ENCODE assay signal across 1 cellular context in the genomic region with DNA sequence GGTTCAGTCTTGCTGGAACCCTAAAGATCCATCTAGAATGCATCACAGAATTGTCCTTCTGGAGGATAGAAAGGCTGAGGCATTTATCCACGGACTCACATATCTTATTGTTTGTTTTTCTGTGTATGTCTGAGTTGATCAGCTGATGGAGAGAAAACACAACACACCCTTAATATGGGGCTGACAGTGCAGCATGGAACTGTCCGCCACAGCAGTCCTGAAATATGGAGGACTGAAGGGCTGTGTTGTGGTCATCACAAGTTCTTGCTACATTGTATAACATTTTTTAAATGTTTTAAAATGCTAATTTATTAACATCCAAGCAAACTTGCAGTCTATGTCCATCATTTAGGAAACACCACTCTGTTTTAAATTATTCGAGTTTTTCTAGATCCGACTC.
A peak's percentile ranks its signal among the peaks of the same experiment; 100 is the strongest.
TF ChIP-seq lines count a peak whose summit lies in the region.

No MANE protein-coding gene starts in this region.

TF ChIP-seq in SK-N-SH, 30 proteins besides CTCF, POLR2A, EP300 and RAD21:
- TF ChIP-seq, protein P1, sequence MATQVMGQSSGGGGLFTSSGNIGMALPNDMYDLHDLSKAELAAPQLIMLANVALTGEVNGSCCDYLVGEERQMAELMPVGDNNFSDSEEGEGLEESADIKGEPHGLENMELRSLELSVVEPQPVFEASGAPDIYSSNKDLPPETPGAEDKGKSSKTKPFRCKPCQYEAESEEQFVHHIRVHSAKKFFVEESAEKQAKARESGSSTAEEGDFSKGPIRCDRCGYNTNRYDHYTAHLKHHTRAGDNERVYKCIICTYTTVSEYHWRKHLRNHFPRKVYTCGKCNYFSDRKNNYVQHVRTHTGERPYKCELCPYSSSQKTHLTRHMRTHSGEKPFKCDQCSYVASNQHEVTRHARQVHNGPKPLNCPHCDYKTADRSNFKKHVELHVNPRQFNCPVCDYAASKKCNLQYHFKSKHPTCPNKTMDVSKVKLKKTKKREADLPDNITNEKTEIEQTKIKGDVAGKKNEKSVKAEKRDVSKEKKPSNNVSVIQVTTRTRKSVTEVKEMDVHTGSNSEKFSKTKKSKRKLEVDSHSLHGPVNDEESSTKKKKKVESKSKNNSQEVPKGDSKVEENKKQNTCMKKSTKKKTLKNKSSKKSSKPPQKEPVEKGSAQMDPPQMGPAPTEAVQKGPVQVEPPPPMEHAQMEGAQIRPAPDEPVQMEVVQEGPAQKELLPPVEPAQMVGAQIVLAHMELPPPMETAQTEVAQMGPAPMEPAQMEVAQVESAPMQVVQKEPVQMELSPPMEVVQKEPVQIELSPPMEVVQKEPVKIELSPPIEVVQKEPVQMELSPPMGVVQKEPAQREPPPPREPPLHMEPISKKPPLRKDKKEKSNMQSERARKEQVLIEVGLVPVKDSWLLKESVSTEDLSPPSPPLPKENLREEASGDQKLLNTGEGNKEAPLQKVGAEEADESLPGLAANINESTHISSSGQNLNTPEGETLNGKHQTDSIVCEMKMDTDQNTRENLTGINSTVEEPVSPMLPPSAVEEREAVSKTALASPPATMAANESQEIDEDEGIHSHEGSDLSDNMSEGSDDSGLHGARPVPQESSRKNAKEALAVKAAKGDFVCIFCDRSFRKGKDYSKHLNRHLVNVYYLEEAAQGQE (IDR thresholded peaks at IDR 0.05; ENCODE audit: low read depth, low read length), result peak; percentile 71; the same call in 1 of the 2 replicates
- TF ChIP-seq PBX3 (IDR thresholded peaks at IDR 0.05), result no peak
